In genomic region chr2:203798296-203799157, GRCh38 we compare ENCODE assay signal across 22 cellular contexts.
A peak's percentile ranks its signal among the peaks of the same experiment; 100 is the strongest.
DNase-seq lines count a peak whose midpoint lies in the region; ATAC-seq and TF ChIP-seq lines count a peak whose summit lies in the region.
"Had no signal": no experiment of that assay in that cellular context is flagged by ENCODE, and none has a peak within 500 bp of the region (broad histone marks: within the 10 kb centered on the region; RNA-seq: fewer than 3 reads in every experiment).

No MANE protein-coding gene starts in this region.

- H3K9me3 Mint-ChIP-seq in activated T-cell treated with anti-CD3 and anti-CD28 coated beads, Interleukin-2, amount 50 U/mL, for 24 hours: peaks cover 10% of the 10 kb centered on the region
- peaks cover 8% of the 10 kb centered on the region for H3K9me3 Mint-ChIP-seq in osteocyte (ENCODE audit: unreplicated experiment)

- ATAC-seq in HG02798 (IDR thresholded peaks at IDR 0.05; ENCODE audit: poor library complexity, unreplicated experiment): peak; percentile 43
- ATAC-seq: HCT116, K562 had no signal

- 46 to 64% methylated on average over 9 of the region's 9 CpGs for WGBS in thyroid gland, 2 donors

- intact Hi-C loops in dorsolateral prefrontal cortex (cut with DNase I): no loop called here
- intact Hi-C loops in thyroid gland (cut with DNase I): no loop called here

- H3K9me3 ChIP-seq in thyroid gland: no peaks in the 10 kb centered on the region
- H3K9me3 ChIP-seq in right atrium auricular region: peaks cover 0 to 6% of the 10 kb centered on the region in 2 donors

- TF ChIP-seq POLR2A in thyroid gland (IDR thresholded peaks at IDR 0.05): no peak

- H3K4me1 ChIP-seq in thyroid gland (peaks cover 6 to 7% of the 10 kb centered on the region in 2 donors), right atrium auricular region (no peaks in the 10 kb centered on the region)

- peak overlapping the region in 35 of 59 donors; percentile 1 to 70 (median 43) for H3K27ac ChIP-seq in dorsolateral prefrontal cortex
- peak overlapping the region in 2 of 3 donors; percentile 7 to 59 for H3K27ac ChIP-seq in thyroid gland
- no peak overlapping the region for H3K27ac ChIP-seq in right atrium auricular region
- H3K27ac ChIP-seq: cardiac muscle cell, epithelial cell of prostate had no signal

- peaks cover 3% of the 10 kb centered on the region for H3K36me3 Mint-ChIP-seq in activated T-cell treated with anti-CD3 and anti-CD28 coated beads, Interleukin-2, amount 50 U/mL, for 24 hours (ENCODE audit: low read depth)
- no peaks in the 10 kb centered on the region for H3K36me3 Mint-ChIP-seq in osteocyte (ENCODE audit: unreplicated experiment)

- no peak for DNase-seq in activated T-cell treated with anti-CD3 and anti-CD28 coated beads, Interleukin-2, amount 50 U/mL, for 24 hours
- DNase-seq in activated T-cell treated with anti-CD3 and anti-CD28 coated beads, Interleukin-2, amount 50 U/mL, for 1 hour: no peak
- DNase-seq in dorsolateral prefrontal cortex (no peak), thyroid gland (peak; percentile 59 to 62), AG08395 (ENCODE audit: low spot score) (no peak), right atrium auricular region (ENCODE audit: low spot score) (no peak), osteocyte (ENCODE audit: extremely low spot score, unreplicated experiment) (no peak)
- DNase-seq: activated CD8-positive, alpha-beta memory T cell treated with anti-CD3 and anti-CD28 coated beads, Interleukin-2, amount 50 U/mL, for 4 hours; activated gamma-delta T cell; amygdala; EL; MV-4-11; NCI-H1694 treated with DMSO at 0.1 percent for 48 hours; NCI-H774; SHP77; T-helper 1 cell had no signal

- peaks cover 52% of the 10 kb centered on the region for H3K4me1 Mint-ChIP-seq in activated T-cell treated with anti-CD3 and anti-CD28 coated beads, Interleukin-2, amount 50 U/mL, for 24 hours (ENCODE audit: low read depth)
- H3K4me1 Mint-ChIP-seq in osteocyte (ENCODE audit: unreplicated experiment): peaks cover 20% of the 10 kb centered on the region

- H3K27me3 Mint-ChIP-seq in activated T-cell treated with anti-CD3 and anti-CD28 coated beads, Interleukin-2, amount 50 U/mL, for 24 hours: no peaks in the 10 kb centered on the region
- H3K27me3 Mint-ChIP-seq in osteocyte (ENCODE audit: unreplicated experiment): no peaks in the 10 kb centered on the region
- H3K27me3 Mint-ChIP-seq: dendritic cell treated with granulocyte-macrophage colony-stimulating factor and Interleukin-4, amounts not matched to agents 40 ng/mL and 50 ng/mL, for 4 days had no signal

- H3K4me3 ChIP-seq in dorsolateral prefrontal cortex: no peak overlapping the region
- H3K4me3 ChIP-seq in thyroid gland (replicated peaks in 1 of 3): no peak overlapping the region
- H3K4me3 ChIP-seq in right atrium auricular region: no peak overlapping the region
- H3K4me3 ChIP-seq: cardiac muscle cell, K562 had no signal

- H3K27me3 ChIP-seq in dorsolateral prefrontal cortex (no peaks in the 10 kb centered on the region), thyroid gland (no peaks in the 10 kb centered on the region), right atrium auricular region (no peaks in the 10 kb centered on the region)
- H3K27me3 ChIP-seq: cardiac muscle cell had no signal

- H3K36me3 ChIP-seq in thyroid gland: no peaks in the 10 kb centered on the region
- H3K36me3 ChIP-seq in right atrium auricular region: no peaks in the 10 kb centered on the region
- H3K36me3 ChIP-seq: cardiac muscle cell had no signal

- peak overlapping the region; percentile 47 for H3K27ac Mint-ChIP-seq in activated T-cell treated with anti-CD3 and anti-CD28 coated beads, Interleukin-2, amount 50 U/mL, for 24 hours
- H3K27ac Mint-ChIP-seq in osteocyte (ENCODE audit: unreplicated experiment): no peak overlapping the region
- H3K27ac Mint-ChIP-seq: dendritic cell treated with granulocyte-macrophage colony-stimulating factor and Interleukin-4, amounts not matched to agents 40 ng/mL and 50 ng/mL, for 4 days had no signal

- H3K4me3 Mint-ChIP-seq in activated T-cell treated with anti-CD3 and anti-CD28 coated beads, Interleukin-2, amount 50 U/mL, for 24 hours: no peak overlapping the region
- no peak overlapping the region for H3K4me3 Mint-ChIP-seq in osteocyte (ENCODE audit: unreplicated experiment)
- H3K4me3 Mint-ChIP-seq: dendritic cell treated with granulocyte-macrophage colony-stimulating factor and Interleukin-4, amounts not matched to agents 40 ng/mL and 50 ng/mL, for 4 days had no signal

- TF ChIP-seq CTCF in dorsolateral prefrontal cortex (IDR thresholded peaks at IDR 0.05 in 54 of 56, conservative IDR thresholded peaks at IDR 0.05 in 2 of 56; ENCODE audit: low read depth in 1 of 56, partially characterized antibody in 56 of 56) (no peak), thyroid gland (IDR thresholded peaks at IDR 0.05) (no peak), right atrium auricular region (IDR thresholded peaks at IDR 0.05) (no peak), osteocyte (IDR thresholded peaks at IDR 0.05) (no peak)

Comparison
In these comparisons a context has a peak if more than half of its experiments do, and no peak if none do; other contexts are left out.
1. DNase-seq: peak in thyroid gland (2 of 2); none in activated T-cell treated with anti-CD3 and anti-CD28 coated beads, Interleukin-2, amount 50 U/mL, for 24 hours (single experiment), activated T-cell treated with anti-CD3 and anti-CD28 coated beads, Interleukin-2, amount 50 U/mL, for 1 hour (single experiment), dorsolateral prefrontal cortex (0 of 10), AG08395 (single experiment), right atrium auricular region (single experiment) and osteocyte (single experiment).
2. H3K27ac ChIP-seq: peak in dorsolateral prefrontal cortex (35 of 59) and thyroid gland (2 of 3); none in right atrium auricular region (0 of 2).